8 cellular contexts compared by ENCODE assay signal in the genomic region with DNA sequence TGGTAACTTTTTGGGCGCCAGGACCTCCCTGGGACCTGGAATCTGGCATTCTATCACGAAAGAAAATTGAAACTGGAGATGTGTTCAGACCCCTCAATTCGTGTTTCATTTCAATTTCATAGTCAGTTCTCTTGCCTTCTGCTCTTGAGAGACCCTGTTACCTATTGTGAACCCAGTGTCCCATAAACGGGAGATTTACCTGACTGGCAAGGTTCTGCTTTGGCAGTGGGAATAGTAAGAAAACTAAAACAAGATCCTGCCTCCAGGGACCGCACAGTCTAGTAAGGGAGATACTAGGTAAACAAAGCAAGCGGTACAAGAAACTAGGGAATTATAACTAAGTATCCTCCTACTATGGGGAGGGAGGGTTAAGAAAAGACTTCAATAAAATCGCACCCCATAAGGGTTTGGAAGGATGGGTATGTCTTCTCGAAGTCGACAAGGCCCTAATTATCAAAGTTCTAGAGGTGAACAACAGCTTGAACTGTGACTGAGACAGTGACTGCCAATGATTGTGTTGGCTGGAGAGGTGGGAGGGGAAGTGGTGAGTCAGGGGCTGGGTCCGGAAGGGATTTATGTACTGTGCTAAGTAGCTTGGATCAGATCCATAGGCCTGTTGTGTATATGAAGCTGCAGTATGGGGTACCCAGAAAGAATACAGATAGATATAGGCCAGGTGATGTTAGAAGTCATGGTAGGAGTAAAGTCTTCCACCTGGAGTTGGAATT. TPM values are rescaled to one million over a fixed set of nuclear protein-coding genes. Genes with fewer than 3 reads are reported as not detected.
DNase-seq lines count a peak whose midpoint lies in the region; ATAC-seq and TF ChIP-seq lines count a peak whose summit lies in the region.

No MANE protein-coding gene starts in this region.

- H3K9ac ChIP-seq in endodermal cell (ENCODE audit: extremely low read depth, low read length, poor library complexity, severe bottlenecking), result peak overlapping the region; percentile 46

- no peak for ATAC-seq in GM21423 (IDR thresholded peaks at IDR 0.05; ENCODE audit: unreplicated experiment)

- no peak overlapping the region for H3K27ac ChIP-seq in endodermal cell (ENCODE audit: low read depth, low read length)
- H3K27ac ChIP-seq in thyroid gland, result peak overlapping the region; percentile 64 to 84 (median 67)

- peaks cover 62% of the 10 kb centered on the region for H3K4me1 Mint-ChIP-seq in endodermal cell

- H3K36me3 Mint-ChIP-seq in endodermal cell (ENCODE audit: low read depth), result no peaks in the 10 kb centered on the region

- no peaks in the 10 kb centered on the region for H3K9me3 ChIP-seq in endodermal cell (ENCODE audit: control insufficient read depth, low read length)
- no peaks in the 10 kb centered on the region for H3K9me3 ChIP-seq in thyroid gland

- 7 to 14% methylated on average over 7 to 10 of the region's 10 CpGs for WGBS in endodermal cell (ENCODE audit: insufficient coverage in 1 of 2, insufficient read length in 1 of 2), 2 experiments
- WGBS in lower leg skin, 2 donors, result 19 to 31% methylated on average over 10 of the region's 10 CpGs
- 15 to 23% methylated on average over 10 of the region's 10 CpGs for WGBS in thyroid gland, 2 donors

- TF ChIP-seq POLR2A in lower leg skin (IDR thresholded peaks at IDR 0.05) (no peak), thyroid gland (IDR thresholded peaks at IDR 0.05) (no peak)

- no peak for TF ChIP-seq CTCF in endodermal cell (conservative IDR thresholded peaks at IDR 0.05)
- TF ChIP-seq CTCF in lower leg skin (IDR thresholded peaks at IDR 0.05), result no peak
- no peak for TF ChIP-seq CTCF in thyroid gland (IDR thresholded peaks at IDR 0.05)

- H3K4me3 Mint-ChIP-seq in endodermal cell, result peak overlapping the region; percentile 77

- DNase-seq in M059J (ENCODE audit: low read depth), result peak; percentile 19
- DNase-seq in endodermal cell, result peak; percentile 77
- DNase-seq in lower leg skin (ENCODE audit: low spot score in 2 of 2), result no peak
- DNase-seq in thyroid gland, result peak; percentile 15 to 26
- DNase-seq in T-helper 1 cell, result no peak
- no peak for DNase-seq in effector CD8-positive, alpha-beta T cell (lab: John Stamatoyannopoulos, UW)
- no peak for DNase-seq in NCI-H2107 (lab: John Stamatoyannopoulos, UW)

- H3K9me3 Mint-ChIP-seq in endodermal cell, result no peaks in the 10 kb centered on the region

- intact Hi-C loops in lower leg skin (cut with DNase I; ENCODE audit: low total_unique reads) (no loop called here), thyroid gland (cut with DNase I) (no loop called here)

- H3K4me3 ChIP-seq in endodermal cell (ENCODE audit: low read length) (peak overlapping the region; percentile 92), lower leg skin (ENCODE audit: low read depth, poor library complexity, severe bottlenecking) (peak overlapping the region; percentile 66), thyroid gland (replicated peaks in 1 of 3) (peak overlapping the region; percentile 7 to 90 (median 61))

- H3K27ac Mint-ChIP-seq in endodermal cell, result peak overlapping the region; percentile 64

- H3K27me3 ChIP-seq in endodermal cell (ENCODE audit: control insufficient read depth, insufficient read depth, low read length, poor library complexity, severe bottlenecking) (no peaks in the 10 kb centered on the region), thyroid gland (no peaks in the 10 kb centered on the region)

- H3K36me3 ChIP-seq in endodermal cell (ENCODE audit: control insufficient read depth, insufficient read depth, low read length) (no peaks in the 10 kb centered on the region), thyroid gland (no peaks in the 10 kb centered on the region)

- peaks cover 25% of the 10 kb centered on the region for H3K4me1 ChIP-seq in endodermal cell (ENCODE audit: control insufficient read depth, insufficient read depth, low read length)
- H3K4me1 ChIP-seq in thyroid gland, result peaks cover 8 to 10% of the 10 kb centered on the region in 2 donors

- H3K27me3 Mint-ChIP-seq in endodermal cell (ENCODE audit: insufficient read depth), result peaks cover 7% of the 10 kb centered on the region

RNA-seq across cellular contexts. Expression of gene ACSS3, which starts 0.8 kb away (rescaled TPM):
- total RNA-seq in M059J (2014; rRNA removed; shearing (Covaris generic)), result 1.4 and 2.6 TPM in 2 replicates
- total RNA-seq in endodermal cell (10 to 100 TPM; 28.3 to 29.4 TPM), lower leg skin (1 to 10 TPM; 3.0 to 8.6 (median 6.6) TPM), thyroid gland (10 to 100 TPM; 32.5 to 63.8 (median 41.0) TPM)
- 20.9 TPM for polyA plus RNA-seq in endodermal cell (2013, experiment 1 of 2)
- polyA plus RNA-seq in endodermal cell (2013, experiment 2 of 2), result 19.3 TPM

Comparison
In these comparisons a context has a peak if more than half of its experiments do, and no peak if none do; other contexts are left out.
1. DNase-seq: peak in M059J (single experiment), endodermal cell (single experiment) and thyroid gland (2 of 2); none in lower leg skin (0 of 2), T-helper 1 cell (0 of 5), effector CD8-positive, alpha-beta T cell (single experiment) and NCI-H2107 (single experiment).
2. Peak in every context shown above with its lines, with median percentiles within 50 percentile points of each other: H3K4me3 ChIP-seq.